ENCODE assay signal across 11 cellular contexts in genomic region chr10:133306941-133307379, GRCh38. TPM values are rescaled to one million over a fixed set of nuclear protein-coding genes. Genes with fewer than 3 reads are reported as not detected.
DNase-seq lines count a peak whose midpoint lies in the region; ATAC-seq and TF ChIP-seq lines count a peak whose summit lies in the region.
"Had no signal": no experiment of that assay in that cellular context is flagged by ENCODE, and none has a peak within 500 bp of the region (broad histone marks: within the 10 kb centered on the region; RNA-seq: fewer than 3 reads in every experiment).

No MANE protein-coding gene starts in this region.

- peaks cover 50% of the 10 kb centered on the region for H4K20me1 ChIP-seq in osteoblast (ENCODE audit: insufficient read depth, low read length)

- TF ChIP-seq CTCF in CD8-positive, alpha-beta T cell (IDR thresholded peaks at IDR 0.05): no peak
- TF ChIP-seq CTCF in NB4 (IDR thresholded peaks at IDR 0.05; ENCODE audit: low read depth, low read length): no peak
- no peak for TF ChIP-seq CTCF in osteoblast (IDR thresholded peaks at IDR 0.05; ENCODE audit: extremely low read depth, low read depth, low read length)

- H3K9me3 Mint-ChIP-seq in CD8-positive, alpha-beta T cell: no peaks in the 10 kb centered on the region

- no peaks in the 10 kb centered on the region for H3K9me3 ChIP-seq in CD8-positive, alpha-beta T cell (ENCODE audit: low read length)
- no peaks in the 10 kb centered on the region for H3K9me3 ChIP-seq in effector memory CD4-positive, alpha-beta T cell (ENCODE audit: control insufficient read depth, low read length)
- H3K9me3 ChIP-seq in osteoblast (ENCODE audit: low read depth, low read length): no peaks in the 10 kb centered on the region
- H3K9me3 ChIP-seq: sigmoid colon had no signal

- peak overlapping the region; percentile 94 for H3K4me2 ChIP-seq in osteoblast (ENCODE audit: insufficient read depth, low read length)

- no peaks in the 10 kb centered on the region for H3K27me3 Mint-ChIP-seq in CD8-positive, alpha-beta T cell (ENCODE audit: low read depth)

- peaks cover 50% of the 10 kb centered on the region for H3K36me3 Mint-ChIP-seq in CD8-positive, alpha-beta T cell

- peak overlapping the region; percentile 99 for H3K27ac ChIP-seq in CD8-positive, alpha-beta T cell (ENCODE audit: low read depth, low read length)
- H3K27ac ChIP-seq in effector memory CD4-positive, alpha-beta T cell (ENCODE audit: insufficient read depth, low read length, poor library complexity, severe bottlenecking): peak overlapping the region; percentile 98
- H3K27ac ChIP-seq in osteoblast (ENCODE audit: low read depth, low read length): peak overlapping the region; percentile 82

- CTCF ChIA-PET in CD8-positive, alpha-beta T cell (lab: Charles Lee): interaction anchor here (0.8 to 2.0 kb wide), 13 partner anchors 8 to 163 kb away, joined by 3 to 23 read pairs (median 6); partner anchors contain the start of gene ADAM8

- peak overlapping the region; percentile 100 for H3K27ac Mint-ChIP-seq in CD8-positive, alpha-beta T cell

- peaks cover 62% of the 10 kb centered on the region for H3K79me2 ChIP-seq in osteoblast (ENCODE audit: insufficient read depth, low read length)

- H3K4me1 ChIP-seq in CD8-positive, alpha-beta T cell (ENCODE audit: insufficient read depth, low read length): peaks cover 18% of the 10 kb centered on the region
- peaks cover 16% of the 10 kb centered on the region for H3K4me1 ChIP-seq in effector memory CD4-positive, alpha-beta T cell (ENCODE audit: control insufficient read depth, insufficient read depth, low read length, poor library complexity, severe bottlenecking)
- peaks cover 9% of the 10 kb centered on the region for H3K4me1 ChIP-seq in osteoblast (ENCODE audit: insufficient read depth, low read length)

- ATAC-seq in CD8-positive, alpha-beta T cell: no peak
- no peak for ATAC-seq in GM21723 (IDR thresholded peaks at IDR 0.05; ENCODE audit: unreplicated experiment)

- DNase-seq in CD8-positive, alpha-beta T cell: no peak
- DNase-seq in NB4 (ENCODE audit: low read depth) (no peak), osteoblast (ENCODE audit: insufficient read length, low spot score, missing footprints) (no peak), UCSD-AML1 (lab: John Stamatoyannopoulos, UW; ENCODE audit: unreplicated experiment) (no peak), G401 (ENCODE audit: low spot score) (no peak), mucosa of gallbladder (ENCODE audit: low spot score) (no peak)
- no peak for DNase-seq in effector memory CD4-positive, alpha-beta T cell
- DNase-seq: sigmoid colon had no signal

- in situ Hi-C loops in G401 (cut with HindIII; ENCODE audit: low sequenced_read_pairs): no loop called here

- H3K4me1 Mint-ChIP-seq in CD8-positive, alpha-beta T cell (ENCODE audit: low read depth): peaks cover 41% of the 10 kb centered on the region

- H3K4me3 ChIP-seq in CD8-positive, alpha-beta T cell (ENCODE audit: low read depth, low read length): peak overlapping the region; percentile 1
- H3K4me3 ChIP-seq in NB4 (ENCODE audit: low read depth, low read length) (peak overlapping the region; percentile 93), osteoblast (ENCODE audit: insufficient read depth, low read length) (no peak overlapping the region)
- H3K4me3 ChIP-seq in effector memory CD4-positive, alpha-beta T cell (ENCODE audit: insufficient read depth, low read depth, low read length, poor library complexity, severe bottlenecking): no peak overlapping the region

- POLR2A ChIA-PET in CD8-positive, alpha-beta T cell (lab: Charles Lee): no interaction called here

- no peak for TF ChIP-seq POLR2A in NB4 (IDR thresholded peaks at IDR 0.05; ENCODE audit: extremely low read depth, insufficient read length)

- no peaks in the 10 kb centered on the region for H3K27me3 ChIP-seq in CD8-positive, alpha-beta T cell (ENCODE audit: insufficient read depth, low read length)
- H3K27me3 ChIP-seq in effector memory CD4-positive, alpha-beta T cell (replicated peaks; ENCODE audit: control insufficient read depth, insufficient read depth, low read length, poor library complexity, severe bottlenecking): no peaks in the 10 kb centered on the region
- no peaks in the 10 kb centered on the region for H3K27me3 ChIP-seq in osteoblast (ENCODE audit: insufficient read depth, low read length)
- H3K27me3 ChIP-seq: sigmoid colon had no signal

- H3K36me3 ChIP-seq in CD8-positive, alpha-beta T cell (ENCODE audit: insufficient read depth, low read length): peaks cover 21% of the 10 kb centered on the region
- H3K36me3 ChIP-seq in effector memory CD4-positive, alpha-beta T cell (ENCODE audit: control insufficient read depth, insufficient read depth, low read length): peaks cover 37% of the 10 kb centered on the region
- peaks cover 5% of the 10 kb centered on the region for H3K36me3 ChIP-seq in osteoblast (ENCODE audit: insufficient read depth, low read length)

- H2AFZ ChIP-seq in osteoblast (ENCODE audit: low read length): no peak overlapping the region

- H3K4me3 Mint-ChIP-seq in CD8-positive, alpha-beta T cell: peak overlapping the region; percentile 99

- intact Hi-C loops in CD8-positive, alpha-beta T cell (cut with DNase I, micrococcal nuclease): loop anchor here (1.0 to 5.0 kb wide), 7 partner anchors 11 to 1000 kb away; partner anchors contain the start of genes MTG1 (in 2 of the 2) and STK32C (in 1 of the 2)

RNA-seq across cellular contexts. Expression of gene TUBGCP2, which starts 1.7 kb away (rescaled TPM):
- 10 to 100 TPM; 74.4 to 79.1 TPM for total RNA-seq in CD8-positive, alpha-beta T cell
- total RNA-seq in osteoblast: 60.8 and 63.6 TPM in 2 replicates
- 71.4 and 73.3 TPM in 2 replicates for total RNA-seq in G401 (2014; rRNA removed; shearing (Covaris generic))
- 56.9 TPM for total RNA-seq in mucosa of gallbladder

RNA-seq across cellular contexts. Expression of gene ZNF511, which starts 1.8 kb away (rescaled TPM):
- total RNA-seq in CD8-positive, alpha-beta T cell: 10 to 100 TPM; 36.5 to 38.8 TPM
- total RNA-seq in osteoblast (20.9 and 24.6 TPM in 2 replicates), mucosa of gallbladder (35.9 TPM)
- total RNA-seq in G401 (2014; rRNA removed; shearing (Covaris generic)): 60.7 and 97.4 TPM in 2 replicates

RNA-seq across cellular contexts. Expression of gene CALY, which starts 29.7 kb away (rescaled TPM):
- 1 to 10 TPM; 1.2 to 1.4 TPM for total RNA-seq in CD8-positive, alpha-beta T cell
- not detected in 2 replicates for total RNA-seq in osteoblast
- total RNA-seq in G401 (2014; rRNA removed; shearing (Covaris generic)): 53.3 and 63.5 TPM in 2 replicates
- 0.92 TPM for total RNA-seq in mucosa of gallbladder
- total RNA-seq: endothelial cell of umbilical vein had no signal

RNA-seq across cellular contexts. Expression of gene ADAM8, which starts 30.3 kb away (rescaled TPM):
- 10 to 100 TPM; 67.0 to 67.3 TPM for total RNA-seq in CD8-positive, alpha-beta T cell
- total RNA-seq in osteoblast: 1.2 and 2.2 TPM in 2 replicates
- total RNA-seq in G401 (2014; rRNA removed; shearing (Covaris generic)): 0.68 and 12.7 TPM in 2 replicates
- total RNA-seq in mucosa of gallbladder: 12.7 TPM

RNA-seq across cellular contexts. Expression of gene PRAP1, which starts 40.2 kb away (rescaled TPM):
- not detected for total RNA-seq in CD8-positive, alpha-beta T cell
- not detected in 2 replicates for total RNA-seq in osteoblast
- 1.8 and 3.0 TPM in 2 replicates for total RNA-seq in G401 (2014; rRNA removed; shearing (Covaris generic))
- 4.8 TPM for total RNA-seq in mucosa of gallbladder
- total RNA-seq: endothelial cell of umbilical vein, kidney epithelial cell had no signal

Comparison
In these comparisons a context has a peak if more than half of its experiments do, and no peak if none do; other contexts are left out.
1. H3K4me3 ChIP-seq: peak in CD8-positive, alpha-beta T cell (single experiment) and NB4 (single experiment); none in effector memory CD4-positive, alpha-beta T cell (single experiment) and osteoblast (single experiment).
2. RNA of gene CALY, which starts 29.7 kb away (total RNA-seq): 53.3 to 63.5 TPM in G401; 1.2 to 1.4 TPM in CD8-positive, alpha-beta T cell, 0.92 TPM in mucosa of gallbladder (single experiment) and not detected in osteoblast; every median in the first group is over 10 times any median in the second.
3. Peak in every context shown above with its lines, with median percentiles within 50 percentile points of each other: H3K27ac ChIP-seq.